Comparison of ENCODE assay signal across 8 cellular contexts in genomic region chr7:18570890-18571478, GRCh38.
A peak's percentile ranks its signal among the peaks of the same experiment; 100 is the strongest.
DNase-seq lines count a peak whose midpoint lies in the region; ATAC-seq, FAIRE-seq and TF ChIP-seq lines count a peak whose summit lies in the region.

No MANE protein-coding gene starts in this region.

- no peaks in the 10 kb centered on the region for H3K36me3 ChIP-seq in H1 (ENCODE audit: control insufficient read depth in 2 of 4, insufficient read depth in 4 of 4, low read length in 3 of 4)
- no peaks in the 10 kb centered on the region for H3K36me3 ChIP-seq in parathyroid adenoma (ENCODE audit: control insufficient read depth, insufficient read depth, low read length)

- no peak overlapping the region for H4K8ac ChIP-seq in H1 (ENCODE audit: extremely low read depth, insufficient read depth, low read length)

- FAIRE-seq in H1 (lab: Jason Lieb, UNC), result no peak

- no peaks in the 10 kb centered on the region for H3K79me2 ChIP-seq in H1 (ENCODE audit: control insufficient read depth in 1 of 2, insufficient read depth in 2 of 2, low read length in 2 of 2)
- no peaks in the 10 kb centered on the region for H3K79me2 ChIP-seq in parathyroid adenoma

- no peak overlapping the region for H2BK12ac ChIP-seq in H1 (ENCODE audit: low read depth, low read length)

- peak; percentile 57 to 59 for TF ChIP-seq RAD21 in H1 (IDR thresholded peaks at IDR 0.05 in 1 of 2, conservative IDR thresholded peaks at IDR 0.05 in 1 of 2; ENCODE audit: low read depth in 2 of 2, low read length in 2 of 2)

- no peaks in the 10 kb centered on the region for H3K36me3 Mint-ChIP-seq in activated CD8-positive, alpha-beta T cell treated with anti-CD3 and anti-CD28 coated beads, Interleukin-2, amount 10 ng/mL, durations not matched to agents 7 days and 5 days (ENCODE audit: low read depth)
- H3K36me3 Mint-ChIP-seq in natural killer cell treated with Interleukin-12 subunit alpha and Interleukin-12 subunit beta and Interleukin-15 and Interleukin-18, amount 100 ng/mL, for 72 hours, result no peaks in the 10 kb centered on the region

- H3K9me3 ChIP-seq in H1 (ENCODE audit: insufficient read depth in 2 of 2, low read depth in 1 of 2, low read length in 1 of 2) (no peaks in the 10 kb centered on the region), parathyroid adenoma (ENCODE audit: control insufficient read depth, low read length) (no peaks in the 10 kb centered on the region)

- H3K56ac ChIP-seq in H1 (replicated peaks; ENCODE audit: insufficient read length, low read depth, low read length), result no peak overlapping the region

- no peak overlapping the region for H2BK5ac ChIP-seq in H1 (ENCODE audit: low read depth, low read length)

- no peak overlapping the region for H3K18ac ChIP-seq in H1 (ENCODE audit: extremely low read depth, low read length)

- H4K5ac ChIP-seq in H1 (ENCODE audit: insufficient read length, low read depth, low read length), result no peak overlapping the region

- H3K4me3 Mint-ChIP-seq in activated CD8-positive, alpha-beta T cell treated with anti-CD3 and anti-CD28 coated beads, Interleukin-2, amount 10 ng/mL, durations not matched to agents 7 days and 5 days, result no peak overlapping the region
- H3K4me3 Mint-ChIP-seq in natural killer cell treated with Interleukin-12 subunit alpha and Interleukin-12 subunit beta and Interleukin-15 and Interleukin-18, amount 100 ng/mL, for 72 hours, result no peak overlapping the region

- no peak overlapping the region for H3K27ac ChIP-seq in H1 (ENCODE audit: low read depth, low read length)
- H3K27ac ChIP-seq in parathyroid adenoma, result no peak overlapping the region

- H3K4me3 ChIP-seq in H1 (ENCODE audit: extremely low read depth in 1 of 4, insufficient read depth in 2 of 4, low read depth in 3 of 4, low read length in 4 of 4), result no peak overlapping the region
- no peak overlapping the region for H3K4me3 ChIP-seq in parathyroid adenoma (ENCODE audit: low read depth, low read length)

- H3K4me1 ChIP-seq in H1 (replicated peaks in 1 of 4; ENCODE audit: control insufficient read depth in 3 of 4, insufficient read depth in 4 of 4, low read length in 3 of 4) (peaks cover 0 to 9% (median 2%) of the 10 kb centered on the region in 4 experiments; a peak in 4 of 7 replicates), parathyroid adenoma (no peaks in the 10 kb centered on the region)

- TF ChIP-seq EP300 in H1 (IDR thresholded peaks at IDR 0.05; ENCODE audit: borderline replicate concordance in 1 of 2, low read depth in 2 of 2, low read length in 2 of 2), result no peak

- H3K27ac Mint-ChIP-seq in activated CD8-positive, alpha-beta T cell treated with anti-CD3 and anti-CD28 coated beads, Interleukin-2, amount 10 ng/mL, durations not matched to agents 7 days and 5 days, result no peak overlapping the region
- H3K27ac Mint-ChIP-seq in natural killer cell treated with Interleukin-12 subunit alpha and Interleukin-12 subunit beta and Interleukin-15 and Interleukin-18, amount 100 ng/mL, for 72 hours, result no peak overlapping the region

- H3K27me3 Mint-ChIP-seq in activated CD8-positive, alpha-beta T cell treated with anti-CD3 and anti-CD28 coated beads, Interleukin-2, amount 10 ng/mL, durations not matched to agents 7 days and 5 days (ENCODE audit: low read depth), result no peaks in the 10 kb centered on the region
- no peaks in the 10 kb centered on the region for H3K27me3 Mint-ChIP-seq in natural killer cell treated with Interleukin-12 subunit alpha and Interleukin-12 subunit beta and Interleukin-15 and Interleukin-18, amount 100 ng/mL, for 72 hours

- H4K20me1 ChIP-seq in H1 (replicated peaks in 1 of 2; ENCODE audit: control insufficient read depth in 1 of 2, insufficient read depth in 2 of 2, low read length in 2 of 2), result no peaks in the 10 kb centered on the region

- H3K9me3 Mint-ChIP-seq in activated CD8-positive, alpha-beta T cell treated with anti-CD3 and anti-CD28 coated beads, Interleukin-2, amount 10 ng/mL, durations not matched to agents 7 days and 5 days (ENCODE audit: insufficient read depth), result no peaks in the 10 kb centered on the region
- no peaks in the 10 kb centered on the region for H3K9me3 Mint-ChIP-seq in natural killer cell treated with Interleukin-12 subunit alpha and Interleukin-12 subunit beta and Interleukin-15 and Interleukin-18, amount 100 ng/mL, for 72 hours

- POLR2A ChIA-PET in H1 (lab: Charles Lee; ENCODE audit: partially characterized antibody), result interaction anchor here (0.6 to 0.9 kb wide), 2 partner anchors 30 to 99 kb away, joined by 3 to 4 read pairs; no protein-coding TSS in a partner anchor
- POLR2A ChIA-PET in activated CD8-positive, alpha-beta T cell treated with anti-CD3 and anti-CD28 coated beads, Interleukin-2, amount 10 ng/mL, durations not matched to agents 7 days and 5 days (lab: Charles Lee), result no interaction called here

- CTCF ChIA-PET in H1 (lab: Charles Lee; ENCODE audit: partially characterized antibody), result interaction anchor here (0.6 to 11.6 kb wide), 12 partner anchors 9 to 550 kb away, joined by 3 to 131 read pairs (median 3); no protein-coding TSS in a partner anchor
- CTCF ChIA-PET in activated CD8-positive, alpha-beta T cell treated with anti-CD3 and anti-CD28 coated beads, Interleukin-2, amount 10 ng/mL, durations not matched to agents 7 days and 5 days (lab: Charles Lee), result interaction anchor here (1.9 kb wide), 1 partner anchor 218 kb away, joined by 4 read pairs; no protein-coding TSS in a partner anchor

- H3K4me2 ChIP-seq in H1 (ENCODE audit: insufficient read depth in 1 of 2, low read depth in 2 of 2, low read length in 2 of 2), result no peak overlapping the region
- H3K4me2 ChIP-seq in parathyroid adenoma (ENCODE audit: low read length), result no peak overlapping the region

- DNase-seq in NCI-H146 (lab: John Stamatoyannopoulos, UW) (peak; percentile 25), NCI-H146 treated with DMSO at 0.1 percent for 48 hours (lab: John Stamatoyannopoulos, UW; ENCODE audit: unreplicated experiment) (no peak), NCI-H345 treated with DMSO at 0.1 percent for 48 hours (lab: John Stamatoyannopoulos, UW; ENCODE audit: unreplicated experiment) (peak; percentile 18), H1 (ENCODE audit: low read depth in 1 of 2, low spot score in 2 of 2) (no peak)
- no peak for DNase-seq in activated CD4-positive, CD25-positive, alpha-beta regulatory T cell treated with anti-CD3 and anti-CD28 coated beads, Interleukin-2, amount 50 U/mL, for 72 hours
- no peak for DNase-seq in activated CD8-positive, alpha-beta T cell treated with anti-CD3 and anti-CD28 coated beads, Interleukin-2, amount 10 ng/mL, durations not matched to agents 7 days and 5 days
- DNase-seq in natural killer cell treated with Interleukin-12 subunit alpha and Interleukin-12 subunit beta and Interleukin-15 and Interleukin-18, amount 100 ng/mL, for 72 hours (ENCODE audit: low spot score), result no peak

- no peak overlapping the region for H3K23ac ChIP-seq in H1 (ENCODE audit: insufficient read length)

- no peak for ATAC-seq in activated CD8-positive, alpha-beta T cell treated with anti-CD3 and anti-CD28 coated beads, Interleukin-2, amount 10 ng/mL, durations not matched to agents 7 days and 5 days
- no peak for ATAC-seq in natural killer cell treated with Interleukin-12 subunit alpha and Interleukin-12 subunit beta and Interleukin-15 and Interleukin-18, amount 100 ng/mL, for 72 hours

- H2AK5ac ChIP-seq in H1 (ENCODE audit: low read depth, low read length), result no peak overlapping the region

- H4K91ac ChIP-seq in H1 (replicated peaks; ENCODE audit: insufficient read length, low read length), result no peak overlapping the region

- H2BK15ac ChIP-seq in H1 (ENCODE audit: low read length), result no peak overlapping the region

- no peak overlapping the region for H2BK120ac ChIP-seq in H1 (replicated peaks; ENCODE audit: low read depth, low read length)

- no peak overlapping the region for H2AFZ ChIP-seq in H1 (ENCODE audit: low read length)
- no peak overlapping the region for H2AFZ ChIP-seq in parathyroid adenoma

- H2BK20ac ChIP-seq in H1 (ENCODE audit: low read length), result no peak overlapping the region

- H3K9ac ChIP-seq in H1 (replicated peaks in 1 of 4; ENCODE audit: extremely low read depth in 1 of 4, low read depth in 3 of 4, low read length in 3 of 4), result no peak overlapping the region
- H3K9ac ChIP-seq in parathyroid adenoma, result no peak overlapping the region

- H3K27me3 ChIP-seq in H1 (replicated peaks in 1 of 4; ENCODE audit: control insufficient read depth in 3 of 4, extremely low read depth in 1 of 4, insufficient read depth in 3 of 4, low read length in 3 of 4) (no peaks in the 10 kb centered on the region), parathyroid adenoma (ENCODE audit: control insufficient read depth, insufficient read depth, low read length) (no peaks in the 10 kb centered on the region)

- 71% methylated on average over 3 of the region's 3 CpGs; no CpG with 5 or more reads in 1 of the 2 experiments for WGBS in H1 (ENCODE audit: extremely low coverage in 1 of 2, insufficient coverage in 1 of 2, insufficient read length in 1 of 2, insufficient replicate concordance in 2 of 2, low coverage in 1 of 2, low lambda C conversion rate in 2 of 2, missing lambda C conversion rate in 1 of 2), 2 experiments

- H3K79me1 ChIP-seq in H1 (ENCODE audit: low read depth, low read length), result no peaks in the 10 kb centered on the region

- H3K4me1 Mint-ChIP-seq in activated CD8-positive, alpha-beta T cell treated with anti-CD3 and anti-CD28 coated beads, Interleukin-2, amount 10 ng/mL, durations not matched to agents 7 days and 5 days (ENCODE audit: low read depth), result no peaks in the 10 kb centered on the region
- H3K4me1 Mint-ChIP-seq in natural killer cell treated with Interleukin-12 subunit alpha and Interleukin-12 subunit beta and Interleukin-15 and Interleukin-18, amount 100 ng/mL, for 72 hours (ENCODE audit: low read depth in 2 of 2), result peaks cover 10% of the 10 kb centered on the region in 2 donors

- no peaks in the 10 kb centered on the region for H3K23me2 ChIP-seq in H1 (ENCODE audit: low read depth, low read length)

- TF ChIP-seq CTCF in H1 (IDR thresholded peaks at IDR 0.05; ENCODE audit: control extremely low read depth in 1 of 3, insufficient read depth in 1 of 3, low read depth in 1 of 3, low read length in 3 of 3), result peak in 2 of 3 experiments; percentile 18 to 31; a peak in 2 of 4 replicates
- peak; percentile 44 for TF ChIP-seq CTCF in parathyroid adenoma (IDR thresholded peaks at IDR 0.05)

- no peak overlapping the region for H3K4ac ChIP-seq in H1 (replicated peaks; ENCODE audit: insufficient read length, low read depth, low read length)

- no peak for TF ChIP-seq POLR2A in H1 (IDR thresholded peaks at IDR 0.05; ENCODE audit: control extremely low read depth in 1 of 2, low read depth in 2 of 2, low read length in 2 of 2)

- H3K14ac ChIP-seq in H1 (ENCODE audit: insufficient read length), result no peak overlapping the region

TF ChIP-seq in H1, 55 proteins besides CTCF, POLR2A, EP300 and RAD21:
- TF ChIP-seq TBP (IDR thresholded peaks at IDR 0.05; ENCODE audit: low read depth, low read length), result no peak
- TF ChIP-seq JUN (IDR thresholded peaks at IDR 0.05; ENCODE audit: low read depth, low read length), result no peak
- no peak for TF ChIP-seq SIX5 (IDR thresholded peaks at IDR 0.05; ENCODE audit: low read depth, low read length)
- TF ChIP-seq BRCA1 (IDR thresholded peaks at IDR 0.05; ENCODE audit: low read depth, low read length), result no peak
- no peak for TF ChIP-seq TAF1 (IDR thresholded peaks at IDR 0.05; ENCODE audit: low read depth, low read length)
- no peak for TF ChIP-seq KDM5A (IDR thresholded peaks at IDR 0.05; ENCODE audit: low read length)

Comparison
In these comparisons a context has a peak if more than half of its experiments do, and no peak if none do; other contexts are left out.
1. DNase-seq: peak in NCI-H146 (single experiment) and NCI-H345 treated with DMSO at 0.1 percent for 48 hours (single experiment); none in NCI-H146 treated with DMSO at 0.1 percent for 48 hours (single experiment), H1 (0 of 2), activated CD4-positive, CD25-positive, alpha-beta regulatory T cell treated with anti-CD3 and anti-CD28 coated beads, Interleukin-2, amount 50 U/mL, for 72 hours (single experiment), activated CD8-positive, alpha-beta T cell treated with anti-CD3 and anti-CD28 coated beads, Interleukin-2, amount 10 ng/mL, durations not matched to agents 7 days and 5 days (single experiment) and natural killer cell treated with Interleukin-12 subunit alpha and Interleukin-12 subunit beta and Interleukin-15 and Interleukin-18, amount 100 ng/mL, for 72 hours (single experiment).